ENCODE assay signal across 2 cellular contexts in genomic region chr2:232597362-232598079, GRCh38.
TF ChIP-seq lines count a peak whose summit lies in the region.

No MANE protein-coding gene starts in this region.

TF ChIP-seq in HEK293, 187 proteins besides CTCF, POLR2A, EP300 and RAD21:
- TF ChIP-seq ZNF513 (tag by site-specific recombination; IDR thresholded peaks at IDR 0.05) (no peak), ZNF239 (tag by site-specific recombination; IDR thresholded peaks at IDR 0.05) (no peak), ZNF121 (tag by site-specific recombination; IDR thresholded peaks at IDR 0.05) (peak; percentile 57; the same call in 1 of the 2 replicates), ZBTB26 (tag by site-specific recombination; optimal IDR thresholded peaks at IDR 0.05) (no peak), ZNF350 (tag by site-specific recombination; IDR thresholded peaks at IDR 0.05) (no peak), OSR2 (tag by site-specific recombination; IDR thresholded peaks at IDR 0.05) (no peak), ATF2 (tag by site-specific recombination; IDR thresholded peaks at IDR 0.05; ENCODE audit: low read depth) (no peak), ZBTB20 (tag by site-specific recombination; IDR thresholded peaks at IDR 0.05) (no peak), ZNF529 (tag by site-specific recombination; IDR thresholded peaks at IDR 0.05; ENCODE audit: insufficient replicate concordance) (peak; percentile 97), ZNF433 (tag by site-specific recombination; IDR thresholded peaks at IDR 0.05; ENCODE audit: low read depth) (no peak), ZNF169 (tag by site-specific recombination; IDR thresholded peaks at IDR 0.05) (no peak)
TF ChIP-seq in HEK293: peak in this region for 2.

TF ChIP-seq in K562, 482 proteins besides CTCF, POLR2A, EP300 and RAD21:
- TF ChIP-seq ZNF75A (CRISPR knock-in tag; IDR thresholded peaks at IDR 0.05) (no peak), ZNF121 (CRISPR knock-in tag; conservative IDR thresholded peaks at IDR 0.05) (peak; percentile 42)
